Comparison of ENCODE assay signal across 13 cellular contexts in the genomic region with DNA sequence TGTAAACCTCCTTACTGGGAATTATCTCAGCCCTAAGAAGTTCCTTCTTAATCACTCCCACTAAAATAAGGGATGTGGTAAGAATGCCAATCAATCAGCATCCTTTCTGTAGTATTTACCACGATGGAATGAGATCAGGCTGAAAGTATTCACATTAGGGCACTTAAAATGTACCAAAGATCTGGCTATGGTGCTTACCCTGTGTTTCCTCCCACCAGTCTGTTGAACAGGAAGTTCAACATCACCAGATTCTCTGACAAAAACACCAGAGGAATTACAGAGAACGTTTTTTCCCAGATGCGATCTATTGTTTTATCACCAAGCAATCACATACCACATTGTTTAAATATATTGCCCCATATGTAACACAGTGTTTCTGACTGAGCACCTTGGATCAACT. TPM values are rescaled to one million over a fixed set of nuclear protein-coding genes. Genes with fewer than 3 reads are reported as not detected.
DNase-seq lines count a peak whose midpoint lies in the region; ATAC-seq and TF ChIP-seq lines count a peak whose summit lies in the region.
"Had no signal": no experiment of that assay in that cellular context is flagged by ENCODE, and none has a peak within 500 bp of the region (broad histone marks: within the 10 kb centered on the region; RNA-seq: fewer than 3 reads in every experiment).

No MANE protein-coding gene starts in this region.

- TF ChIP-seq CTCF in MCF 10A (IDR thresholded peaks at IDR 0.05; ENCODE audit: unreplicated experiment) (no peak), breast epithelium (IDR thresholded peaks at IDR 0.05) (no peak), VCaP (conservative IDR thresholded peaks at IDR 0.05) (no peak), type B pancreatic cell (conservative IDR thresholded peaks at IDR 0.05) (no peak), RWPE1 (conservative IDR thresholded peaks at IDR 0.05; ENCODE audit: low read depth) (no peak), neural progenitor cell (IDR thresholded peaks at IDR 0.05) (no peak), upper lobe of left lung (IDR thresholded peaks at IDR 0.05) (no peak)

- H3K36me3 ChIP-seq in breast epithelium = no peaks in the 10 kb centered on the region
- H3K36me3 ChIP-seq in neural progenitor cell = no peaks in the 10 kb centered on the region
- no peaks in the 10 kb centered on the region for H3K36me3 ChIP-seq in upper lobe of left lung
- H3K36me3 ChIP-seq: left ventricle myocardium inferior had no signal

- TF ChIP-seq POLR2A in breast epithelium (IDR thresholded peaks at IDR 0.05) (no peak), upper lobe of left lung (IDR thresholded peaks at IDR 0.05) (no peak)

- no peak overlapping the region for H3K4me3 ChIP-seq in breast epithelium
- no peak overlapping the region for H3K4me3 ChIP-seq in neural progenitor cell
- H3K4me3 ChIP-seq in upper lobe of left lung = no peak overlapping the region
- H3K4me3 ChIP-seq: body of pancreas had no signal

- peaks cover 29% of the 10 kb centered on the region for H3K79me2 ChIP-seq in neural progenitor cell (ENCODE audit: low read depth)

- H3K27me3 Mint-ChIP-seq in MCF 10A (ENCODE audit: insufficient read depth, unreplicated experiment) (no peaks in the 10 kb centered on the region), type B pancreatic cell (no peaks in the 10 kb centered on the region), neural progenitor cell (ENCODE audit: insufficient read depth, low read depth) (no peaks in the 10 kb centered on the region)

- H3K4me1 Mint-ChIP-seq in MCF 10A (ENCODE audit: insufficient read depth, unreplicated experiment) (peaks cover 23% of the 10 kb centered on the region), type B pancreatic cell (ENCODE audit: unreplicated experiment) (peaks cover 5% of the 10 kb centered on the region), neural progenitor cell (peaks cover 19% of the 10 kb centered on the region)

- POLR2A ChIA-PET in MCF 10A (lab: Yijun Ruan, JAX) = interaction anchor here (0.7 to 5.2 kb wide), 4 partner anchors 6 to 122 kb away, joined by 3 to 303 read pairs (median 40); partner anchors contain the start of gene NEK1
- POLR2A ChIA-PET in RWPE1 (lab: Yijun Ruan, JAX; ENCODE audit: low non-redundant PET) = no interaction called here

- H3K27ac ChIP-seq in breast epithelium (no peak overlapping the region), VCaP (peak overlapping the region; percentile 96; the same call in 1 of the 2 replicates), RWPE1 (no peak overlapping the region), neural progenitor cell (no peak overlapping the region), upper lobe of left lung (no peak overlapping the region)

- TF ChIP-seq EP300 in upper lobe of left lung (IDR thresholded peaks at IDR 0.05) = no peak

- CTCF ChIA-PET in MCF 10A (lab: Yijun Ruan, JAX) = interaction anchor here (0.6 to 2.2 kb wide), 5 partner anchors 12 to 173 kb away, joined by 3 to 6 read pairs (median 3); no protein-coding TSS in a partner anchor
- CTCF ChIA-PET in RWPE1 (lab: Yijun Ruan, JAX) = interaction anchor here (0.7 kb wide), 1 partner anchor 23 kb away, joined by 3 read pairs; no protein-coding TSS in a partner anchor

- H4K20me1 ChIP-seq in neural progenitor cell (ENCODE audit: low read depth) = no peaks in the 10 kb centered on the region

- no peak for ATAC-seq in upper lobe of left lung (ENCODE audit: low FRiP score in 2 of 2)
- ATAC-seq: body of pancreas had no signal

- peak overlapping the region; percentile 98 for H3K27ac Mint-ChIP-seq in MCF 10A (ENCODE audit: low read depth, unreplicated experiment)
- peak overlapping the region; percentile 100 for H3K27ac Mint-ChIP-seq in type B pancreatic cell
- no peak overlapping the region for H3K27ac Mint-ChIP-seq in neural progenitor cell

- no peak overlapping the region for H3K4me2 ChIP-seq in neural progenitor cell

- no peak for DNase-seq in MCF 10A (ENCODE audit: unreplicated experiment)
- no peak for DNase-seq in breast epithelium (ENCODE audit: low spot score in 2 of 2)
- DNase-seq in fibroblast of peridontal ligament (ENCODE audit: extremely low read depth) = peak; percentile 14
- no peak for DNase-seq in type B pancreatic cell (ENCODE audit: extremely low spot score, unreplicated experiment)
- no peak for DNase-seq in RWPE1 (ENCODE audit: low spot score)
- DNase-seq in neural progenitor cell (ENCODE audit: low spot score) = no peak
- no peak for DNase-seq in upper lobe of left lung
- DNase-seq: activated CD4-positive, CD25-positive, alpha-beta regulatory T cell treated with anti-CD3 and anti-CD28 coated beads, Interleukin-2, amount 50 U/mL, for 72 hours; body of pancreas; left ventricle myocardium inferior; MM.1S; Right ventricle myocardium superior had no signal

- H3K9me3 Mint-ChIP-seq in MCF 10A (ENCODE audit: unreplicated experiment) = no peaks in the 10 kb centered on the region
- no peaks in the 10 kb centered on the region for H3K9me3 Mint-ChIP-seq in type B pancreatic cell
- no peaks in the 10 kb centered on the region for H3K9me3 Mint-ChIP-seq in neural progenitor cell

- no peak overlapping the region for H3K9ac ChIP-seq in neural progenitor cell

- H3K27me3 ChIP-seq in breast epithelium = no peaks in the 10 kb centered on the region
- H3K27me3 ChIP-seq in neural progenitor cell = no peaks in the 10 kb centered on the region
- H3K27me3 ChIP-seq in upper lobe of left lung = no peaks in the 10 kb centered on the region
- H3K27me3 ChIP-seq: body of pancreas had no signal

- H3F3A ChIP-seq in neural progenitor cell (ENCODE audit: low read depth) = peaks cover 8% of the 10 kb centered on the region

- no peaks in the 10 kb centered on the region for H3K36me3 Mint-ChIP-seq in MCF 10A (ENCODE audit: insufficient read depth, unreplicated experiment)
- no peaks in the 10 kb centered on the region for H3K36me3 Mint-ChIP-seq in type B pancreatic cell
- H3K36me3 Mint-ChIP-seq in neural progenitor cell = no peaks in the 10 kb centered on the region

- H3K4me1 ChIP-seq in breast epithelium = peaks cover 2 to 11% of the 10 kb centered on the region in 2 donors
- peaks cover 15% of the 10 kb centered on the region for H3K4me1 ChIP-seq in neural progenitor cell
- peaks cover 14 to 30% (median 28%) of the 10 kb centered on the region in 4 donors for H3K4me1 ChIP-seq in upper lobe of left lung

- intact Hi-C loops in MCF 10A (cut with micrococcal nuclease) (no loop called here), breast epithelium (cut with DNase I; ENCODE audit: low total_unique reads) (no loop called here)

- 22 to 37% methylated on average over 3 of the region's 3 CpGs for WGBS in upper lobe of left lung, 2 donors

- H3K4me3 Mint-ChIP-seq in MCF 10A (ENCODE audit: unreplicated experiment) (peak overlapping the region; percentile 97), type B pancreatic cell (peak overlapping the region; percentile 99), neural progenitor cell (no peak overlapping the region)

- no peaks in the 10 kb centered on the region for H3K9me3 ChIP-seq in breast epithelium
- no peaks in the 10 kb centered on the region for H3K9me3 ChIP-seq in neural progenitor cell (ENCODE audit: low read depth)
- H3K9me3 ChIP-seq in upper lobe of left lung = no peaks in the 10 kb centered on the region
- H3K9me3 ChIP-seq: body of pancreas, left ventricle myocardium inferior had no signal

- no peak overlapping the region for H2AFZ ChIP-seq in neural progenitor cell (replicated peaks)

- BruUV-seq in MCF 10A (replicated peaks; lab: Mats Ljungman, UMichigan) = no TSS peak

RNA-seq across cellular contexts. Expression of gene CLCN3, which starts 2.1 kb away (rescaled TPM):
- total RNA-seq in MCF 10A (2022) (56.0 and 67.8 TPM in 2 replicates), breast epithelium (10 to 100 TPM; 26.4 to 65.7 (median 32.8) TPM), type B pancreatic cell (ENCODE audit: low replicate concordance) (45.9 and 67.0 TPM in 2 replicates), neural progenitor cell (ENCODE audit: low replicate concordance) (27.0 and 44.8 TPM in 2 replicates), upper lobe of left lung (10 to 100 TPM; 16.2 to 54.4 (median 30.4) TPM)

RNA-seq across cellular contexts. Expression of gene NEK1, which starts 5.9 kb away (rescaled TPM):
- total RNA-seq in MCF 10A (2022) = 15.5 and 17.2 TPM in 2 replicates
- 10 to 100 TPM; 14.4 to 18.1 (median 14.7) TPM for total RNA-seq in breast epithelium
- total RNA-seq in type B pancreatic cell (ENCODE audit: low replicate concordance) = 7.7 and 17.7 TPM in 2 replicates
- 9.9 and 12.1 TPM in 2 replicates for total RNA-seq in neural progenitor cell (ENCODE audit: low replicate concordance)
- 10 to 100 TPM in 3 of 6 donors, 1 to 10 TPM in 3; 6.9 to 24.2 (median 10.3) TPM for total RNA-seq in upper lobe of left lung
